21 cellular contexts compared by ENCODE assay signal in the genomic region with DNA sequence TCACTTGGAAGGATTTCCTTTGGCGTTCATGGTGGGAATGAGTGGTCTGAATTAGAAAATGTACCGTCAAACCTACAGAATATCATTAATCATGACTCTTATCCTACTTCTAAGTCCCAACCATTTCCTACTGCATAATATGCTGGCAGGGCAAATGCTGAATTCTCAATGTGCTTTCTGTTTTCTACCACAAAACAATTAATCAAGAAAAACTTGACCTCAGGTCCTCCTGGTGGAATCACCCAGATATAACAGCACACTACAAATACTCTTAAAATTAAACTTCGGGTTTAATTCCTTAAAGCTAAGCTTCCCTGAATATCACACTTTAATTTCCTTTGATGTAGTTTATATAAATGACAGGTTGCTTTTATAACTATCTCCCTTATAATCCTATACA.
"Had no signal": no experiment of that assay in that cellular context is flagged by ENCODE, and none has a peak within 500 bp of the region (broad histone marks: within the 10 kb centered on the region; RNA-seq: fewer than 3 reads in every experiment).

No MANE protein-coding gene starts in this region.

- H3K4me3 Mint-ChIP-seq: natural killer cell; stimulated activated effector memory CD8-positive, alpha-beta T cell treated with anti-CD3 and anti-CD28 coated beads, Interleukin-12 subunit alpha, Interleukin-12 subunit beta, amount 100 ng/mL, for 72 hours; stimulated activated naive CD8-positive, alpha-beta T cell treated with anti-CD3 and anti-CD28 coated beads, Interleukin-15, amount 100 ng/mL, for 72 hours had no signal

- H3K9me3 ChIP-seq: mucosa of descending colon, pancreas, testis, tibial nerve, upper lobe of right lung, vagina had no signal

- H3K4me3 ChIP-seq: mucosa of descending colon, pancreas, testis, tibial nerve, upper lobe of right lung, vagina had no signal

- ATAC-seq: left lobe of liver; mucosa of descending colon; natural killer cell; pancreas; right cardiac atrium; stimulated activated effector memory CD8-positive, alpha-beta T cell treated with anti-CD3 and anti-CD28 coated beads, Interleukin-12 subunit alpha, Interleukin-12 subunit beta, amount 100 ng/mL, for 72 hours; stimulated activated naive CD8-positive, alpha-beta T cell treated with anti-CD3 and anti-CD28 coated beads, Interleukin-15, amount 100 ng/mL, for 72 hours; upper lobe of right lung had no signal

- FAIRE-seq: pancreas had no signal

- H3K36me3 Mint-ChIP-seq: natural killer cell; stimulated activated effector memory CD8-positive, alpha-beta T cell treated with anti-CD3 and anti-CD28 coated beads, Interleukin-12 subunit alpha, Interleukin-12 subunit beta, amount 100 ng/mL, for 72 hours had no signal

- H3K27me3 Mint-ChIP-seq: progenitor cell of endocrine pancreas had no signal

- H3K4me1 Mint-ChIP-seq: natural killer cell; stimulated activated effector memory CD8-positive, alpha-beta T cell treated with anti-CD3 and anti-CD28 coated beads, Interleukin-12 subunit alpha, Interleukin-12 subunit beta, amount 100 ng/mL, for 72 hours had no signal

- H3K27ac Mint-ChIP-seq: natural killer cell; stimulated activated effector memory CD8-positive, alpha-beta T cell treated with anti-CD3 and anti-CD28 coated beads, Interleukin-12 subunit alpha, Interleukin-12 subunit beta, amount 100 ng/mL, for 72 hours; stimulated activated naive CD8-positive, alpha-beta T cell treated with anti-CD3 and anti-CD28 coated beads, Interleukin-15, amount 100 ng/mL, for 72 hours had no signal

- H3K27me3 ChIP-seq: pancreas, testis, tibial nerve, upper lobe of right lung, vagina had no signal

- H3K9me3 Mint-ChIP-seq: natural killer cell; stimulated activated effector memory CD8-positive, alpha-beta T cell treated with anti-CD3 and anti-CD28 coated beads, Interleukin-12 subunit alpha, Interleukin-12 subunit beta, amount 100 ng/mL, for 72 hours; stimulated activated naive CD8-positive, alpha-beta T cell treated with anti-CD3 and anti-CD28 coated beads, Interleukin-15, amount 100 ng/mL, for 72 hours had no signal

- H3K4me1 ChIP-seq: pancreas, testis, tibial nerve, upper lobe of right lung, vagina had no signal

- H3K27ac ChIP-seq: pancreas, testis, tibial nerve, upper lobe of right lung, vagina had no signal

- H3K36me3 ChIP-seq: pancreas, tibial nerve, upper lobe of right lung, vagina had no signal

- DNase-seq: cortex of kidney; effector memory CD4-positive, alpha-beta T cell; erythroblast; foreskin melanocyte; islet precursor cell; mammary epithelial cell; mucosa of descending colon; natural killer cell; occipital lobe; pancreas; right cardiac atrium; stimulated activated CD4-positive, alpha-beta T cell treated with anti-CD3 and anti-CD28 coated beads, Interleukin-4, amount 100 ng/mL, for 1 hour; stimulated activated CD8-positive, alpha-beta memory T cell treated with anti-CD3 and anti-CD28 coated beads, Interleukin-4, amount 100 ng/mL, for 48 hours; stimulated activated naive CD8-positive, alpha-beta T cell treated with anti-CD3 and anti-CD28 coated beads, Interleukin-15, amount 100 ng/mL, for 72 hours; testis; upper lobe of right lung had no signal
